3 cellular contexts compared by ENCODE assay signal in the genomic region with DNA sequence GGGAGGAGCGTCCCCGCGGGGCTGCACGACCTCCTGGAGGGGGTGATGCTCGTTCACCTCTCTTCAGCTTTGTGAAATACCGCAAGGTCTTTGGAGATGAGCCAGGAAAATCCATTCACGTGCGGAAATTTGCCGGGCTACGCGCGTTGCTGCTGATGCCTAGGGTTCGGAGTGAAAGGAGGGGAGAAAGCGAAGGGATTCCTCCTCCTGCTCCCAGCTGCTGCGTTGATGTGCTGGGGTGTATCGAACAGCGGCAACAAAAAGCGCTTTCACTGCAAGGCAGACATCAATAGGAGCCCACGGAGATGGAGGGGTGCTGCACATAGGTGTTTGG.
TF ChIP-seq lines count a peak whose summit lies in the region.

No MANE protein-coding gene starts in this region.

TF ChIP-seq in liver, 16 proteins besides CTCF, POLR2A, EP300 and RAD21:
- TF ChIP-seq SP1 (IDR thresholded peaks at IDR 0.05) (no peak), HNF4G (IDR thresholded peaks at IDR 0.05) (no peak), FOXA2 (IDR thresholded peaks at IDR 0.05) (no peak)

TF ChIP-seq in HepG2, 621 proteins besides CTCF, POLR2A, EP300 and RAD21:
- no peak for TF ChIP-seq ZNF709 (CRISPR knock-in tag; IDR thresholded peaks at IDR 0.05)
- TF ChIP-seq, protein P1, sequence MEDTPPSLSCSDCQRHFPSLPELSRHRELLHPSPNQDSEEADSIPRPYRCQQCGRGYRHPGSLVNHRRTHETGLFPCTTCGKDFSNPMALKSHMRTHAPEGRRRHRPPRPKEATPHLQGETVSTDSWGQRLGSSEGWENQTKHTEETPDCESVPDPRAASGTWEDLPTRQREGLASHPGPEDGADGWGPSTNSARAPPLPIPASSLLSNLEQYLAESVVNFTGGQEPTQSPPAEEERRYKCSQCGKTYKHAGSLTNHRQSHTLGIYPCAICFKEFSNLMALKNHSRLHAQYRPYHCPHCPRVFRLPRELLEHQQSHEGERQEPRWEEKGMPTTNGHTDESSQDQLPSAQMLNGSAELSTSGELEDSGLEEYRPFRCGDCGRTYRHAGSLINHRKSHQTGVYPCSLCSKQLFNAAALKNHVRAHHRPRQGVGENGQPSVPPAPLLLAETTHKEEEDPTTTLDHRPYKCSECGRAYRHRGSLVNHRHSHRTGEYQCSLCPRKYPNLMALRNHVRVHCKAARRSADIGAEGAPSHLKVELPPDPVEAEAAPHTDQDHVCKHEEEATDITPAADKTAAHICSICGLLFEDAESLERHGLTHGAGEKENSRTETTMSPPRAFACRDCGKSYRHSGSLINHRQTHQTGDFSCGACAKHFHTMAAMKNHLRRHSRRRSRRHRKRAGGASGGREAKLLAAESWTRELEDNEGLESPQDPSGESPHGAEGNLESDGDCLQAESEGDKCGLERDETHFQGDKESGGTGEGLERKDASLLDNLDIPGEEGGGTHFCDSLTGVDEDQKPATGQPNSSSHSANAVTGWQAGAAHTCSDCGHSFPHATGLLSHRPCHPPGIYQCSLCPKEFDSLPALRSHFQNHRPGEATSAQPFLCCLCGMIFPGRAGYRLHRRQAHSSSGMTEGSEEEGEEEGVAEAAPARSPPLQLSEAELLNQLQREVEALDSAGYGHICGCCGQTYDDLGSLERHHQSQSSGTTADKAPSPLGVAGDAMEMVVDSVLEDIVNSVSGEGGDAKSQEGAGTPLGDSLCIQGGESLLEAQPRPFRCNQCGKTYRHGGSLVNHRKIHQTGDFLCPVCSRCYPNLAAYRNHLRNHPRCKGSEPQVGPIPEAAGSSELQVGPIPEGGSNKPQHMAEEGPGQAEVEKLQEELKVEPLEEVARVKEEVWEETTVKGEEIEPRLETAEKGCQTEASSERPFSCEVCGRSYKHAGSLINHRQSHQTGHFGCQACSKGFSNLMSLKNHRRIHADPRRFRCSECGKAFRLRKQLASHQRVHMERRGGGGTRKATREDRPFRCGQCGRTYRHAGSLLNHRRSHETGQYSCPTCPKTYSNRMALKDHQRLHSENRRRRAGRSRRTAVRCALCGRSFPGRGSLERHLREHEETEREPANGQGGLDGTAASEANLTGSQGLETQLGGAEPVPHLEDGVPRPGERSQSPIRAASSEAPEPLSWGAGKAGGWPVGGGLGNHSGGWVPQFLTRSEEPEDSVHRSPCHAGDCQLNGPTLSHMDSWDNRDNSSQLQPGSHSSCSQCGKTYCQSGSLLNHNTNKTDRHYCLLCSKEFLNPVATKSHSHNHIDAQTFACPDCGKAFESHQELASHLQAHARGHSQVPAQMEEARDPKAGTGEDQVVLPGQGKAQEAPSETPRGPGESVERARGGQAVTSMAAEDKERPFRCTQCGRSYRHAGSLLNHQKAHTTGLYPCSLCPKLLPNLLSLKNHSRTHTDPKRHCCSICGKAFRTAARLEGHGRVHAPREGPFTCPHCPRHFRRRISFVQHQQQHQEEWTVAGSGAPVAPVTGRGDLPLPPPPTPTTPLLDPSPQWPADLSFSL (CRISPR knock-in tag; IDR thresholded peaks at IDR 0.05) = no peak
- TF ChIP-seq KMT2B (CRISPR knock-in tag; IDR thresholded peaks at IDR 0.05) = no peak
- TF ChIP-seq NR1H2 (CRISPR knock-in tag; IDR thresholded peaks at IDR 0.05; ENCODE audit: borderline replicate concordance, low read depth) = no peak
- TF ChIP-seq MXI1 (IDR thresholded peaks at IDR 0.05; ENCODE audit: borderline replicate concordance, low read depth, low read length) = no peak
- TF ChIP-seq ZNF543 (CRISPR knock-in tag; IDR thresholded peaks at IDR 0.05) = no peak

TF ChIP-seq in H1, 55 proteins besides CTCF, POLR2A, EP300 and RAD21:
- TF ChIP-seq MAFK (IDR thresholded peaks at IDR 0.05; ENCODE audit: low read depth, low read length) (no peak), KDM4A (IDR thresholded peaks at IDR 0.05; ENCODE audit: low read depth, low read length, severe bottlenecking) (no peak), HDAC2 (IDR thresholded peaks at IDR 0.05; ENCODE audit: borderline replicate concordance in 1 of 2, low read depth in 2 of 2, low read length in 2 of 2) (no peak), POU5F1 (IDR thresholded peaks at IDR 0.05; ENCODE audit: low read depth, low read length) (no peak), ASH2L (IDR thresholded peaks at IDR 0.05; ENCODE audit: low read length) (peak; percentile 56), EZH2 (IDR thresholded peaks at IDR 0.05; ENCODE audit: low read depth, low read length, severe bottlenecking) (peak; percentile 77), CREB1 (IDR thresholded peaks at IDR 0.05) (no peak), GTF2F1 (IDR thresholded peaks at IDR 0.05; ENCODE audit: borderline replicate concordance, low read depth, low read length) (no peak), JUN (IDR thresholded peaks at IDR 0.05; ENCODE audit: low read depth, low read length) (no peak), SIRT6 (IDR thresholded peaks at IDR 0.05; ENCODE audit: low read length) (no peak), FOSL1 (IDR thresholded peaks at IDR 0.05; ENCODE audit: insufficient read depth, low read depth, low read length) (no peak), SP2 (IDR thresholded peaks at IDR 0.05; ENCODE audit: low read length) (no peak), KDM5A (IDR thresholded peaks at IDR 0.05; ENCODE audit: low read length) (no peak), CEBPB (IDR thresholded peaks at IDR 0.05; ENCODE audit: low read depth, low read length) (no peak), SUZ12 (IDR thresholded peaks at IDR 0.05; ENCODE audit: low read length) (peak; percentile 86)
- TF ChIP-seq, protein P2, sequence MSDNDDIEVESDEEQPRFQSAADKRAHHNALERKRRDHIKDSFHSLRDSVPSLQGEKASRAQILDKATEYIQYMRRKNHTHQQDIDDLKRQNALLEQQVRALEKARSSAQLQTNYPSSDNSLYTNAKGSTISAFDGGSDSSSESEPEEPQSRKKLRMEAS (IDR thresholded peaks at IDR 0.05) = no peak
- TF ChIP-seq, protein P3, sequence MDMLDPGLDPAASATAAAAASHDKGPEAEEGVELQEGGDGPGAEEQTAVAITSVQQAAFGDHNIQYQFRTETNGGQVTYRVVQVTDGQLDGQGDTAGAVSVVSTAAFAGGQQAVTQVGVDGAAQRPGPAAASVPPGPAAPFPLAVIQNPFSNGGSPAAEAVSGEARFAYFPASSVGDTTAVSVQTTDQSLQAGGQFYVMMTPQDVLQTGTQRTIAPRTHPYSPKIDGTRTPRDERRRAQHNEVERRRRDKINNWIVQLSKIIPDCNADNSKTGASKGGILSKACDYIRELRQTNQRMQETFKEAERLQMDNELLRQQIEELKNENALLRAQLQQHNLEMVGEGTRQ (IDR thresholded peaks at IDR 0.05; ENCODE audit: low read length) = no peak
- TF ChIP-seq, protein P4, sequence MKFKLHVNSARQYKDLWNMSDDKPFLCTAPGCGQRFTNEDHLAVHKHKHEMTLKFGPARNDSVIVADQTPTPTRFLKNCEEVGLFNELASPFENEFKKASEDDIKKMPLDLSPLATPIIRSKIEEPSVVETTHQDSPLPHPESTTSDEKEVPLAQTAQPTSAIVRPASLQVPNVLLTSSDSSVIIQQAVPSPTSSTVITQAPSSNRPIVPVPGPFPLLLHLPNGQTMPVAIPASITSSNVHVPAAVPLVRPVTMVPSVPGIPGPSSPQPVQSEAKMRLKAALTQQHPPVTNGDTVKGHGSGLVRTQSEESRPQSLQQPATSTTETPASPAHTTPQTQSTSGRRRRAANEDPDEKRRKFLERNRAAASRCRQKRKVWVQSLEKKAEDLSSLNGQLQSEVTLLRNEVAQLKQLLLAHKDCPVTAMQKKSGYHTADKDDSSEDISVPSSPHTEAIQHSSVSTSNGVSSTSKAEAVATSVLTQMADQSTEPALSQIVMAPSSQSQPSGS (IDR thresholded peaks at IDR 0.05; ENCODE audit: low read length) = no peak
- TF ChIP-seq, protein P5, sequence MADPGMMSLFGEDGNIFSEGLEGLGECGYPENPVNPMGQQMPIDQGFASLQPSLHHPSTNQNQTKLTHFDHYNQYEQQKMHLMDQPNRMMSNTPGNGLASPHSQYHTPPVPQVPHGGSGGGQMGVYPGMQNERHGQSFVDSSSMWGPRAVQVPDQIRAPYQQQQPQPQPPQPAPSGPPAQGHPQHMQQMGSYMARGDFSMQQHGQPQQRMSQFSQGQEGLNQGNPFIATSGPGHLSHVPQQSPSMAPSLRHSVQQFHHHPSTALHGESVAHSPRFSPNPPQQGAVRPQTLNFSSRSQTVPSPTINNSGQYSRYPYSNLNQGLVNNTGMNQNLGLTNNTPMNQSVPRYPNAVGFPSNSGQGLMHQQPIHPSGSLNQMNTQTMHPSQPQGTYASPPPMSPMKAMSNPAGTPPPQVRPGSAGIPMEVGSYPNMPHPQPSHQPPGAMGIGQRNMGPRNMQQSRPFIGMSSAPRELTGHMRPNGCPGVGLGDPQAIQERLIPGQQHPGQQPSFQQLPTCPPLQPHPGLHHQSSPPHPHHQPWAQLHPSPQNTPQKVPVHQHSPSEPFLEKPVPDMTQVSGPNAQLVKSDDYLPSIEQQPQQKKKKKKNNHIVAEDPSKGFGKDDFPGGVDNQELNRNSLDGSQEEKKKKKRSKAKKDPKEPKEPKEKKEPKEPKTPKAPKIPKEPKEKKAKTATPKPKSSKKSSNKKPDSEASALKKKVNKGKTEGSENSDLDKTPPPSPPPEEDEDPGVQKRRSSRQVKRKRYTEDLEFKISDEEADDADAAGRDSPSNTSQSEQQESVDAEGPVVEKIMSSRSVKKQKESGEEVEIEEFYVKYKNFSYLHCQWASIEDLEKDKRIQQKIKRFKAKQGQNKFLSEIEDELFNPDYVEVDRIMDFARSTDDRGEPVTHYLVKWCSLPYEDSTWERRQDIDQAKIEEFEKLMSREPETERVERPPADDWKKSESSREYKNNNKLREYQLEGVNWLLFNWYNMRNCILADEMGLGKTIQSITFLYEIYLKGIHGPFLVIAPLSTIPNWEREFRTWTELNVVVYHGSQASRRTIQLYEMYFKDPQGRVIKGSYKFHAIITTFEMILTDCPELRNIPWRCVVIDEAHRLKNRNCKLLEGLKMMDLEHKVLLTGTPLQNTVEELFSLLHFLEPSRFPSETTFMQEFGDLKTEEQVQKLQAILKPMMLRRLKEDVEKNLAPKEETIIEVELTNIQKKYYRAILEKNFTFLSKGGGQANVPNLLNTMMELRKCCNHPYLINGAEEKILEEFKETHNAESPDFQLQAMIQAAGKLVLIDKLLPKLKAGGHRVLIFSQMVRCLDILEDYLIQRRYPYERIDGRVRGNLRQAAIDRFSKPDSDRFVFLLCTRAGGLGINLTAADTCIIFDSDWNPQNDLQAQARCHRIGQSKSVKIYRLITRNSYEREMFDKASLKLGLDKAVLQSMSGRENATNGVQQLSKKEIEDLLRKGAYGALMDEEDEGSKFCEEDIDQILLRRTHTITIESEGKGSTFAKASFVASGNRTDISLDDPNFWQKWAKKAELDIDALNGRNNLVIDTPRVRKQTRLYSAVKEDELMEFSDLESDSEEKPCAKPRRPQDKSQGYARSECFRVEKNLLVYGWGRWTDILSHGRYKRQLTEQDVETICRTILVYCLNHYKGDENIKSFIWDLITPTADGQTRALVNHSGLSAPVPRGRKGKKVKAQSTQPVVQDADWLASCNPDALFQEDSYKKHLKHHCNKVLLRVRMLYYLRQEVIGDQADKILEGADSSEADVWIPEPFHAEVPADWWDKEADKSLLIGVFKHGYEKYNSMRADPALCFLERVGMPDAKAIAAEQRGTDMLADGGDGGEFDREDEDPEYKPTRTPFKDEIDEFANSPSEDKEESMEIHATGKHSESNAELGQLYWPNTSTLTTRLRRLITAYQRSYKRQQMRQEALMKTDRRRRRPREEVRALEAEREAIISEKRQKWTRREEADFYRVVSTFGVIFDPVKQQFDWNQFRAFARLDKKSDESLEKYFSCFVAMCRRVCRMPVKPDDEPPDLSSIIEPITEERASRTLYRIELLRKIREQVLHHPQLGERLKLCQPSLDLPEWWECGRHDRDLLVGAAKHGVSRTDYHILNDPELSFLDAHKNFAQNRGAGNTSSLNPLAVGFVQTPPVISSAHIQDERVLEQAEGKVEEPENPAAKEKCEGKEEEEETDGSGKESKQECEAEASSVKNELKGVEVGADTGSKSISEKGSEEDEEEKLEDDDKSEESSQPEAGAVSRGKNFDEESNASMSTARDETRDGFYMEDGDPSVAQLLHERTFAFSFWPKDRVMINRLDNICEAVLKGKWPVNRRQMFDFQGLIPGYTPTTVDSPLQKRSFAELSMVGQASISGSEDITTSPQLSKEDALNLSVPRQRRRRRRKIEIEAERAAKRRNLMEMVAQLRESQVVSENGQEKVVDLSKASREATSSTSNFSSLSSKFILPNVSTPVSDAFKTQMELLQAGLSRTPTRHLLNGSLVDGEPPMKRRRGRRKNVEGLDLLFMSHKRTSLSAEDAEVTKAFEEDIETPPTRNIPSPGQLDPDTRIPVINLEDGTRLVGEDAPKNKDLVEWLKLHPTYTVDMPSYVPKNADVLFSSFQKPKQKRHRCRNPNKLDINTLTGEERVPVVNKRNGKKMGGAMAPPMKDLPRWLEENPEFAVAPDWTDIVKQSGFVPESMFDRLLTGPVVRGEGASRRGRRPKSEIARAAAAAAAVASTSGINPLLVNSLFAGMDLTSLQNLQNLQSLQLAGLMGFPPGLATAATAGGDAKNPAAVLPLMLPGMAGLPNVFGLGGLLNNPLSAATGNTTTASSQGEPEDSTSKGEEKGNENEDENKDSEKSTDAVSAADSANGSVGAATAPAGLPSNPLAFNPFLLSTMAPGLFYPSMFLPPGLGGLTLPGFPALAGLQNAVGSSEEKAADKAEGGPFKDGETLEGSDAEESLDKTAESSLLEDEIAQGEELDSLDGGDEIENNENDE (IDR thresholded peaks at IDR 0.05; ENCODE audit: insufficient replicate concordance, low read length) = no peak
